Comparison of ENCODE assay signal across 16 cellular contexts in the genomic region with DNA sequence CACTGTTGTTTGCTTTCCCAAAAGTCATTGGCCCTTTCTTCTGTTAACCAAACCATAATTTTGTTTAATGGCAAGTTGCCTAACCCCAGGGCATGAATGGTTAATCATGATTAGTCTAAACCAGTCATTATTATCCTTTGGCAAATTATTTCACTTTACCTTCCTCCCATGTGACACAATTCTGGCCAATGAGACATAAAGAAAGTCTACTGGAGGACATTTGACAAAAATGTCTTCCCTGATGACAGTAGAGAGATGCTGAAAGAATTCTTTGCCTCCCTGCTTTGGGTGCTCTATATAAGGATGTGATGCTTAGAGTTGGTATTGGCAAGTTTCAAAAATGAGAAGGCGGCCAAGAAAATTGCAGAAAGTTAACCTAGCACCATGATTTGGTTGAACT.
"Had no signal": no experiment of that assay in that cellular context is flagged by ENCODE, and none has a peak within 500 bp of the region (broad histone marks: within the 10 kb centered on the region; RNA-seq: fewer than 3 reads in every experiment).

No MANE protein-coding gene starts in this region.

- DNase-seq: activated CD4-positive, alpha-beta T cell treated with anti-CD3 and anti-CD28 coated beads, Interleukin-2, amount 50 U/mL, for 48 hours; activated gamma-delta T cell treated with Interleukin-2 at 50 U/mL for 16 hours; cerebellar nuclear complex; cortex of kidney; gastrocnemius medialis; head of caudate nucleus; mesendoderm; naive thymus-derived CD4-positive, alpha-beta T cell; psoas muscle; right lobe of liver; small intestine; stimulated activated CD4-positive, alpha-beta T cell treated with anti-CD3 and anti-CD28 coated beads, Interleukin-15, amount 100 ng/mL, for 24 hours; stimulated activated CD4-positive, alpha-beta T cell treated with anti-CD3 and anti-CD28 coated beads, Interleukin-2, amount 100 ng/mL, for 48 hours; stimulated activated naive CD8-positive, alpha-beta T cell treated with anti-CD3 and anti-CD28 coated beads, Interleukin-15, amount 100 ng/mL, for 72 hours had no signal

- H3K27ac ChIP-seq: gastrocnemius medialis, psoas muscle, suprapubic skin had no signal

- H3K9me3 ChIP-seq: gastrocnemius medialis, psoas muscle, right lobe of liver, suprapubic skin had no signal

- H3K36me3 ChIP-seq: gastrocnemius medialis had no signal

- H3K4me1 ChIP-seq: gastrocnemius medialis, psoas muscle, suprapubic skin had no signal

- H3K27me3 ChIP-seq: gastrocnemius medialis, right lobe of liver, suprapubic skin had no signal

- H3K4me3 ChIP-seq: gastrocnemius medialis, psoas muscle, right lobe of liver, suprapubic skin had no signal

- FAIRE-seq: bronchial epithelial cell, small intestine had no signal

- ATAC-seq: gastrocnemius medialis; naive thymus-derived CD4-positive, alpha-beta T cell; psoas muscle; stimulated activated naive CD8-positive, alpha-beta T cell treated with anti-CD3 and anti-CD28 coated beads, Interleukin-15, amount 100 ng/mL, for 72 hours had no signal
